ENCODE assay signal across 3 cellular contexts in the genomic region with DNA sequence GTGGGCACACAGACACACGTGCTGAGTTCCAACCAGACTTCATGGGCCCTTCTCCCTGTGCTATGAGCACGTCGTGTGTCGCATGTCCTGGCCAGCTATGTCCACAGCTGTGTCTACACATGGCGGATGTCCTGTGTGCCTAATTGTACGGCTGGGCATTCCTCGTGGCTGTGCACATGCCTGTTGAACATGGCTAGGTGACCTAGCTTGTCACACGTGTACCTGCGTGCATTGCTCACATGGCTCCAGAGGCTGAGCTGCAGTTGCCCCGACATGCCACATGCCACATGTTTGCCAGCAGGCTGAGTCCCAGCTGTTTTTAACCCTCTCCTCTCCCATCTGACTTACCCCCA.
TF ChIP-seq lines count a peak whose summit lies in the region.

No MANE protein-coding gene starts in this region.

TF ChIP-seq in A549, 52 proteins besides CTCF, POLR2A, EP300 and RAD21:
- TF ChIP-seq, protein P1, sequence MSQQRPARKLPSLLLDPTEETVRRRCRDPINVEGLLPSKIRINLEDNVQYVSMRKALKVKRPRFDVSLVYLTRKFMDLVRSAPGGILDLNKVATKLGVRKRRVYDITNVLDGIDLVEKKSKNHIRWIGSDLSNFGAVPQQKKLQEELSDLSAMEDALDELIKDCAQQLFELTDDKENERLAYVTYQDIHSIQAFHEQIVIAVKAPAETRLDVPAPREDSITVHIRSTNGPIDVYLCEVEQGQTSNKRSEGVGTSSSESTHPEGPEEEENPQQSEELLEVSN (IDR thresholded peaks at IDR 0.05; ENCODE audit: borderline replicate concordance, low read depth), result no peak
- TF ChIP-seq TFCP2L1 (CRISPR knock-in tag; IDR thresholded peaks at IDR 0.05) (no peak), ZNF302 (CRISPR knock-in tag; IDR thresholded peaks at IDR 0.05) (no peak), KDM5A (IDR thresholded peaks at IDR 0.05) (no peak), HEYL (CRISPR knock-in tag; IDR thresholded peaks at IDR 0.05) (no peak), HDAC2 (IDR thresholded peaks at IDR 0.05) (no peak), MYC (IDR thresholded peaks at IDR 0.05; ENCODE audit: borderline replicate concordance, low read length) (no peak)
- TF ChIP-seq, protein P2, sequence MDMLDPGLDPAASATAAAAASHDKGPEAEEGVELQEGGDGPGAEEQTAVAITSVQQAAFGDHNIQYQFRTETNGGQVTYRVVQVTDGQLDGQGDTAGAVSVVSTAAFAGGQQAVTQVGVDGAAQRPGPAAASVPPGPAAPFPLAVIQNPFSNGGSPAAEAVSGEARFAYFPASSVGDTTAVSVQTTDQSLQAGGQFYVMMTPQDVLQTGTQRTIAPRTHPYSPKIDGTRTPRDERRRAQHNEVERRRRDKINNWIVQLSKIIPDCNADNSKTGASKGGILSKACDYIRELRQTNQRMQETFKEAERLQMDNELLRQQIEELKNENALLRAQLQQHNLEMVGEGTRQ (IDR thresholded peaks at IDR 0.05), result no peak
TF ChIP-seq in A549: peak in this region for 0.

TF ChIP-seq in HEK293T, 16 proteins besides CTCF, POLR2A, EP300 and RAD21:
- TF ChIP-seq, protein P3, sequence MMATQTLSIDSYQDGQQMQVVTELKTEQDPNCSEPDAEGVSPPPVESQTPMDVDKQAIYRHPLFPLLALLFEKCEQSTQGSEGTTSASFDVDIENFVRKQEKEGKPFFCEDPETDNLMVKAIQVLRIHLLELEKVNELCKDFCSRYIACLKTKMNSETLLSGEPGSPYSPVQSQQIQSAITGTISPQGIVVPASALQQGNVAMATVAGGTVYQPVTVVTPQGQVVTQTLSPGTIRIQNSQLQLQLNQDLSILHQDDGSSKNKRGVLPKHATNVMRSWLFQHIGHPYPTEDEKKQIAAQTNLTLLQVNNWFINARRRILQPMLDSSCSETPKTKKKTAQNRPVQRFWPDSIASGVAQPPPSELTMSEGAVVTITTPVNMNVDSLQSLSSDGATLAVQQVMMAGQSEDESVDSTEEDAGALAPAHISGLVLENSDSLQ (IDR thresholded peaks at IDR 0.05), result no peak
- 0 out of 2 replicates have a peak, but pooled peaks have one; percentile 59 for TF ChIP-seq HDGF (IDR thresholded peaks at IDR 0.05; ENCODE audit: borderline replicate concordance)

TF ChIP-seq in GM12878, 131 proteins besides CTCF, POLR2A, EP300 and RAD21:
- peak in 1 of 2 experiments; percentile 8; a peak in 1 of 4 replicates for TF ChIP-seq BHLHE40 (IDR thresholded peaks at IDR 0.05; ENCODE audit: borderline replicate concordance in 1 of 2, low read depth in 2 of 2, low read length in 1 of 2)
- no peak for TF ChIP-seq CREB1 (IDR thresholded peaks at IDR 0.05; ENCODE audit: low read depth)
- TF ChIP-seq, protein P4, sequence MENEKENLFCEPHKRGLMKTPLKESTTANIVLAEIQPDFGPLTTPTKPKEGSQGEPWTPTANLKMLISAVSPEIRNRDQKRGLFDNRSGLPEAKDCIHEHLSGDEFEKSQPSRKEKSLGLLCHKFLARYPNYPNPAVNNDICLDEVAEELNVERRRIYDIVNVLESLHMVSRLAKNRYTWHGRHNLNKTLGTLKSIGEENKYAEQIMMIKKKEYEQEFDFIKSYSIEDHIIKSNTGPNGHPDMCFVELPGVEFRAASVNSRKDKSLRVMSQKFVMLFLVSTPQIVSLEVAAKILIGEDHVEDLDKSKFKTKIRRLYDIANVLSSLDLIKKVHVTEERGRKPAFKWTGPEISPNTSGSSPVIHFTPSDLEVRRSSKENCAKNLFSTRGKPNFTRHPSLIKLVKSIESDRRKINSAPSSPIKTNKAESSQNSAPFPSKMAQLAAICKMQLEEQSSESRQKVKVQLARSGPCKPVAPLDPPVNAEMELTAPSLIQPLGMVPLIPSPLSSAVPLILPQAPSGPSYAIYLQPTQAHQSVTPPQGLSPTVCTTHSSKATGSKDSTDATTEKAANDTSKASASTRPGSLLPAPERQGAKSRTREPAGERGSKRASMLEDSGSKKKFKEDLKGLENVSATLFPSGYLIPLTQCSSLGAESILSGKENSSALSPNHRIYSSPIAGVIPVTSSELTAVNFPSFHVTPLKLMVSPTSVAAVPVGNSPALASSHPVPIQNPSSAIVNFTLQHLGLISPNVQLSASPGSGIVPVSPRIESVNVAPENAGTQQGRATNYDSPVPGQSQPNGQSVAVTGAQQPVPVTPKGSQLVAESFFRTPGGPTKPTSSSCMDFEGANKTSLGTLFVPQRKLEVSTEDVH (IDR thresholded peaks at IDR 0.05; ENCODE audit: low read depth, partially characterized antibody), result no peak
- TF ChIP-seq TCF7 (IDR thresholded peaks at IDR 0.05; ENCODE audit: borderline replicate concordance), result no peak
- no peak for TF ChIP-seq RFX5 (IDR thresholded peaks at IDR 0.05; ENCODE audit: low read depth, low read length)
- TF ChIP-seq KLF5 (IDR thresholded peaks at IDR 0.05; ENCODE audit: partially characterized antibody), result no peak
